In the genomic region with DNA sequence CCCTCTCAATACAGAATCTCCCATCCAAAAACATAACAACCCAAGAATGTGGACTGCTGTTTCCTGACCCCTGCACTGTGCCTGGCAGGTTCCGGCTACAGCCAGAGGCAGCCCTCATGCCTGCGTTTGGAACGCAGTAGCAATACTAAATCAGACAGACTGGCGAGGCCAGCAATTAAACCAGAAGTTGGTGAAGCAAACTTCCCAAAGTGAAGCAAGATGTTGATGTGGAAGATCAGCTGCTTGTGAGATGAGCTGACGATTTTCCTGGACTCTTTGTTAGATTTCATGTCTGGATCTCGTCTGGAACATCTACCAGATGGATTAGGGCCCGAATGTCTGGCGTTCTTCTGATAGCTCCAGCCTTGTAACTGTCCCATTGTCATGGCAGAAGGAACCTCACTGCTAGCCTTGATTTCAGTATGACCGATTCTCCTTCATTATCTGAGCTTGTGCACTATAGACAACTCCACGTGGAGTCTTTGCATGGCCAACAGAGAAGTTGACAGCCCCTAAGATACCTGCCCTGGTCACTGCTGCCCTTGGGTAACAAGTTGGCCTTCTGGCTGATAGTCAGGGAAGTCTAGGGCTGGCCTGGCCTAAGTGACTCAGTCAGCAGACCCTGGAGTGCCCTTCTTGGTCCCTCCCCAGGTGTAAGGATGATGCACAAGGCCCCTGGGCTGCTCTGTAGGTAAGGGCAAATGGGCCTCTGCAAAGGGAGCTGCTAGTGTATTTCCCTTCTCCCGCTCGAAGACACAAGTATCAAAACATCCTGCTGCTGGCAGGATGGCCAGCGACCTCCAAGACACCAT, we compare ENCODE assay signal across 11 cellular contexts.
"Had no signal": no experiment of that assay in that cellular context is flagged by ENCODE, and none has a peak within 500 bp of the region (broad histone marks: within the 10 kb centered on the region; RNA-seq: fewer than 3 reads in every experiment).

No MANE protein-coding gene starts in this region.

- H3K36me3 ChIP-seq: neutrophil had no signal

- H3K27me3 ChIP-seq: neutrophil had no signal

- H3K4me3 ChIP-seq: SK-N-MC had no signal

- DNase-seq: activated CD4-positive, alpha-beta T cell treated with anti-CD3 and anti-CD28 coated beads for 4 hours; activated CD8-positive, alpha-beta memory T cell treated with anti-CD3 and anti-CD28 coated beads, Interleukin-2, amount 50 U/mL, for 48 hours; activated CD8-positive, alpha-beta T cell treated with anti-CD3 and anti-CD28 coated beads, Interleukin-2, amount 10 ng/mL, durations not matched to agents 7 days and 5 days; activated naive CD4-positive, alpha-beta T cell treated with anti-CD3 and anti-CD28 coated beads for 36 hours; effector memory CD8-positive, alpha-beta T cell; head of caudate nucleus; stimulated activated CD4-positive, alpha-beta T cell treated with anti-CD3 and anti-CD28 coated beads, Interleukin-4, amount 100 ng/mL, for 1 hour; stimulated activated CD8-positive, alpha-beta memory T cell treated with anti-CD3 and anti-CD28 coated beads, Interleukin-4, amount 100 ng/mL, for 48 hours; stimulated activated naive CD8-positive, alpha-beta T cell treated with anti-CD3 and anti-CD28 coated beads, Interleukin-15, amount 100 ng/mL, for 72 hours had no signal

- ATAC-seq: activated CD8-positive, alpha-beta T cell treated with anti-CD3 and anti-CD28 coated beads, Interleukin-2, amount 10 ng/mL, durations not matched to agents 7 days and 5 days; effector memory CD8-positive, alpha-beta T cell; stimulated activated naive CD8-positive, alpha-beta T cell treated with anti-CD3 and anti-CD28 coated beads, Interleukin-15, amount 100 ng/mL, for 72 hours had no signal

- H3K27ac ChIP-seq: neutrophil, SK-N-MC had no signal

- H3K9me3 ChIP-seq: neutrophil had no signal
